Comparison of ENCODE assay signal across 13 cellular contexts in the genomic region with DNA sequence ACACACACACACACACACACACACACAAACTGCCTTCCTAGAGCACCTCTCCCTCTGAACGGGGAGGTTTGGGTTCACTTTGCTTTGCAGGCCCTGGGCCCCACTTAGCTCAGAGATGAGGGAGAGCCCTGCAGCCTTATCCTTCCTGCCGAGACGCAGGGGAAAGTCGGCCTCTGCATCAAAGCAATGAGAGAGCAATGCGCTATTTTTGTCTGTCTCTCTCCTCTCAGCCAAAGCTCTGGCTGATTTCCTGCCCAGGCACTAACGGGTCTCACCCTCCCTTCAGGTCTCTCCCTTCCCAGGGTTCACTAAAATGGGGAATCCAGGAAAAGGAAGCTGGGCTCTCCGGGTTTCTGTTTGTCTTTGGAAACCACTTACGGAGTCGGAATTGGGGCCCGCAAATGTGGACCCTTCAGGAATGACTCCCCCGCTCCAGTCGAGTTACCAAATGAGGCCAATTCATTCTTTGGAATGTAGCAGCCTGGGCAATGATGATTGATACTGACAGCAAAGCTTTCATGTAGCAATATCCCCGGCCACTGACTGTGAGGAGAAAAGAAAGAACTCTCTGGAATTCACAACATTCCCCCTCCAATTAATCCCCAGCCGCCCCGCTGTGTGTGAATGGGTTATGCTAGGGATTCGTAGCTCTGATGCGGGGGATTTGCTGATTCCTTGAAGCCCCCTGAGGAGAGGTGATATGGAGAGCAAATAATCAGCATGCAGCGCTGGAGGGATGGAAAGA.
DNase-seq lines count a peak whose midpoint lies in the region; TF ChIP-seq lines count a peak whose summit lies in the region.
"Had no signal": no experiment of that assay in that cellular context is flagged by ENCODE, and none has a peak within 500 bp of the region (broad histone marks: within the 10 kb centered on the region; RNA-seq: fewer than 3 reads in every experiment).

No MANE protein-coding gene starts in this region.

- DNase-seq in A172 (ENCODE audit: low spot score) (peak; percentile 45), NCI-H2227 treated with DMSO at 0.1 percent for 48 hours (lab: John Stamatoyannopoulos, UW) (peak; percentile 50), fibroblast of lung (ENCODE audit: low read depth in 2 of 2) (peak; percentile 31 to 68), mesothelial cell of epicardium (ENCODE audit: low spot score in 2 of 2, unreplicated experiment in 2 of 2) (peak; percentile 28 to 61), GOT3 (lab: John Stamatoyannopoulos, UW) (no peak), T1000 (lab: John Stamatoyannopoulos, UW) (no peak), NCI-H1092 (lab: John Stamatoyannopoulos, UW) (no peak)
- DNase-seq in activated CD8-positive, alpha-beta memory T cell treated with anti-CD3 and anti-CD28 coated beads, Interleukin-2, amount 50 U/mL, for 4 hours: no peak
- DNase-seq: activated CD4-positive, alpha-beta T cell treated with anti-CD3 and anti-CD28 coated beads, Interleukin-2, amount 50 U/mL, for 1 hour; body of pancreas; kidney glomerular epithelial cell; stimulated activated CD4-positive, alpha-beta T cell treated with anti-CD3 and anti-CD28 coated beads, Interleukin-2, amount 100 ng/mL, for 24 hours had no signal

- peak overlapping the region; percentile 56 for H3K4me3 Mint-ChIP-seq in mesothelial cell of epicardium

- peak overlapping the region; percentile 98 for H3K27ac Mint-ChIP-seq in mesothelial cell of epicardium

- H3K4me2 ChIP-seq in fibroblast of lung (ENCODE audit: extremely low read depth, insufficient read depth, low read length): peak overlapping the region; percentile 28

- no peak overlapping the region for H3K9ac ChIP-seq in fibroblast of lung (ENCODE audit: insufficient read depth, low read length)

- H3K4me3 ChIP-seq in fibroblast of lung (replicated peaks in 1 of 4; ENCODE audit: control extremely low read depth in 1 of 4, insufficient read depth in 1 of 4, low read depth in 3 of 4, low read length in 4 of 4): no peak overlapping the region
- H3K4me3 ChIP-seq: body of pancreas, GM12878 had no signal

- H3K4me1 Mint-ChIP-seq in mesothelial cell of epicardium: peaks cover 46% of the 10 kb centered on the region

- H3K36me3 ChIP-seq in fibroblast of lung (ENCODE audit: control insufficient read depth, insufficient read depth, low read length): no peaks in the 10 kb centered on the region

- no peaks in the 10 kb centered on the region for H3K27me3 ChIP-seq in fibroblast of lung (ENCODE audit: control insufficient read depth, insufficient read depth, low read length)
- H3K27me3 ChIP-seq: body of pancreas had no signal

- no peaks in the 10 kb centered on the region for H4K20me1 ChIP-seq in fibroblast of lung (ENCODE audit: control insufficient read depth, extremely low read depth, insufficient read depth, low read length)

- H3K36me3 Mint-ChIP-seq in mesothelial cell of epicardium: no peaks in the 10 kb centered on the region

- no peak overlapping the region for H3K27ac ChIP-seq in fibroblast of lung (ENCODE audit: insufficient read depth, low read length)
- H3K27ac ChIP-seq: body of pancreas had no signal

- no peaks in the 10 kb centered on the region for H3K27me3 Mint-ChIP-seq in mesothelial cell of epicardium (ENCODE audit: low read depth)

- no peaks in the 10 kb centered on the region for H3K9me3 ChIP-seq in fibroblast of lung (ENCODE audit: control insufficient read depth, insufficient read depth, low read depth, low read length)
- H3K9me3 ChIP-seq: body of pancreas had no signal

- peak overlapping the region; percentile 74 for H2AFZ ChIP-seq in fibroblast of lung (ENCODE audit: low read length)

- no peaks in the 10 kb centered on the region for H3K9me3 Mint-ChIP-seq in mesothelial cell of epicardium

- TF ChIP-seq CTCF in fibroblast of lung (conservative IDR thresholded peaks at IDR 0.05 in 1 of 2, IDR thresholded peaks at IDR 0.05 in 1 of 2; ENCODE audit: low read depth in 1 of 2, low read length in 2 of 2) (no peak), mesothelial cell of epicardium (IDR thresholded peaks at IDR 0.05; ENCODE audit: unreplicated experiment) (no peak)

- H3K79me2 ChIP-seq in fibroblast of lung (ENCODE audit: control insufficient read depth, insufficient read depth, low read length): no peaks in the 10 kb centered on the region

- peaks cover 6% of the 10 kb centered on the region for H3K4me1 ChIP-seq in fibroblast of lung (ENCODE audit: control insufficient read depth, extremely low read depth, insufficient read depth, low read length)

Comparison
In these comparisons a context has a peak if more than half of its experiments do, and no peak if none do; other contexts are left out.
1. DNase-seq: peak in A172 (single experiment), NCI-H2227 treated with DMSO at 0.1 percent for 48 hours (single experiment), fibroblast of lung (2 of 2) and mesothelial cell of epicardium (2 of 2); none in GOT3 (single experiment), T1000 (single experiment), NCI-H1092 (single experiment) and activated CD8-positive, alpha-beta memory T cell treated with anti-CD3 and anti-CD28 coated beads, Interleukin-2, amount 50 U/mL, for 4 hours (single experiment).